Comparison of ENCODE assay signal across 25 cellular contexts in genomic region chr18:46237891-46238290, GRCh38.
DNase-seq lines count a peak whose midpoint lies in the region; ATAC-seq, FAIRE-seq and TF ChIP-seq lines count a peak whose summit lies in the region.
"Had no signal": no experiment of that assay in that cellular context is flagged by ENCODE, and none has a peak within 500 bp of the region (broad histone marks: within the 10 kb centered on the region; RNA-seq: fewer than 3 reads in every experiment).

No MANE protein-coding gene starts in this region.

- no peaks in the 10 kb centered on the region for H3K9me1 ChIP-seq in keratinocyte (ENCODE audit: control insufficient read depth, extremely low read depth, insufficient read depth, low read length)

- no peak overlapping the region for H3K4me3 ChIP-seq in bronchial epithelial cell (ENCODE audit: low read depth, low read length)
- peak overlapping the region in 1 of 3 experiments; percentile 19 for H3K4me3 ChIP-seq in keratinocyte (ENCODE audit: control insufficient read depth in 2 of 3, extremely low read depth in 1 of 3, insufficient read depth in 2 of 3, low read depth in 1 of 3, low read length in 3 of 3)
- H3K4me3 ChIP-seq: A549; BLaER1 treated with 17β-estradiol and CSF1 and Interleukin-3, amounts not matched to agents 10 nM and 100 nM; GM23248 had no signal

- no peaks in the 10 kb centered on the region for H4K20me1 ChIP-seq in keratinocyte (ENCODE audit: control insufficient read depth, extremely low read depth, insufficient read depth, low read length)

- peaks cover 53% of the 10 kb centered on the region for H3K79me2 ChIP-seq in keratinocyte (ENCODE audit: control insufficient read depth, insufficient read depth, low read length)

- H3K4me2 ChIP-seq in keratinocyte (ENCODE audit: control insufficient read depth, extremely low read depth, insufficient read depth, low read depth, low read length): peak overlapping the region; percentile 67
- H3K4me2 ChIP-seq: A549; BLaER1 treated with 17β-estradiol and CSF1 and Interleukin-3, amounts not matched to agents 10 nM and 100 nM had no signal

- TF ChIP-seq CTCF in bronchial epithelial cell (IDR thresholded peaks at IDR 0.05; ENCODE audit: insufficient read depth, low read length, severe bottlenecking) (no peak), keratinocyte (optimal IDR thresholded peaks at IDR 0.05 in 1 of 3, IDR thresholded peaks at IDR 0.05 in 1 of 3, conservative IDR thresholded peaks at IDR 0.05 in 1 of 3; ENCODE audit: extremely low read depth in 1 of 3, insufficient read depth in 2 of 3, low read length in 3 of 3) (no peak)

- H3K4me1 ChIP-seq in keratinocyte (ENCODE audit: control insufficient read depth, extremely low read depth, insufficient read depth, low read length): peaks cover 32% of the 10 kb centered on the region
- H3K4me1 ChIP-seq: BE2C; BLaER1 treated with 17β-estradiol and CSF1 and Interleukin-3, amounts not matched to agents 10 nM and 100 nM had no signal

- H3K27me3 ChIP-seq in bronchial epithelial cell (ENCODE audit: control insufficient read depth, insufficient read depth, low read length) (no peaks in the 10 kb centered on the region), keratinocyte (ENCODE audit: control insufficient read depth, extremely low read depth, insufficient read depth, low read length) (no peaks in the 10 kb centered on the region)
- H3K27me3 ChIP-seq: BE2C; BLaER1 treated with 17β-estradiol and CSF1 and Interleukin-3, amounts not matched to agents 10 nM and 100 nM had no signal

- DNase-seq in HPDE6-E6E7 (ENCODE audit: extremely low spot score) (peak; percentile 25), bronchial epithelial cell (ENCODE audit: low read depth) (peak; percentile 95), epithelial cell of prostate (ENCODE audit: low read depth, low spot score) (peak; percentile 36), keratinocyte (ENCODE audit: low read depth, low spot score) (peak; percentile 78), kidney tubule cell (ENCODE audit: low spot score) (no peak)
- no peak for DNase-seq in activated T-cell treated with anti-CD3 and anti-CD28 coated beads, Interleukin-2, amount 50 U/mL, for 48 hours
- DNase-seq: 8988T; ACHN; AML-193; BE2C; Calu3; CD4-positive, alpha-beta memory T cell; COR-L47; DMS53; DMS79 treated with DMSO at 0.1 percent for 48 hours; GF-D8; GM23248; H7; HCEC 1CT had no signal

- no peaks in the 10 kb centered on the region for H3K36me3 ChIP-seq in bronchial epithelial cell (ENCODE audit: control insufficient read depth, insufficient read depth, low read length)
- H3K36me3 ChIP-seq in keratinocyte (ENCODE audit: control insufficient read depth in 2 of 2, extremely low read depth in 1 of 2, insufficient read depth in 2 of 2, low read length in 2 of 2): peaks cover 0 to 1% of the 10 kb centered on the region in 2 experiments
- H3K36me3 ChIP-seq: BE2C had no signal

- dilution Hi-C loops in keratinocyte (cut with MboI; ENCODE audit: extremely low pct_ligation_motif_present, low sequenced_read_pairs): no loop called here

- no peaks in the 10 kb centered on the region for H3K9me3 ChIP-seq in keratinocyte (ENCODE audit: control insufficient read depth, low read depth, low read length)
- H3K9me3 ChIP-seq: A549; BE2C; BLaER1 treated with 17β-estradiol and CSF1 and Interleukin-3, amounts not matched to agents 10 nM and 100 nM had no signal

- ATAC-seq in GM19035 (IDR thresholded peaks at IDR 0.05; ENCODE audit: unreplicated experiment): no peak
- ATAC-seq: A549 had no signal

- H3K9ac ChIP-seq in keratinocyte (ENCODE audit: control insufficient read depth, extremely low read depth, insufficient read depth, low read length): no peak overlapping the region
- H3K9ac ChIP-seq: BLaER1 treated with 17β-estradiol and CSF1 and Interleukin-3, amounts not matched to agents 10 nM and 100 nM; GM23248 had no signal

- H2AFZ ChIP-seq in keratinocyte (ENCODE audit: control insufficient read depth, low read length): no peak overlapping the region
- H2AFZ ChIP-seq: GM23248 had no signal

- FAIRE-seq in bronchial epithelial cell (lab: Jason Lieb, UNC) (no peak), keratinocyte (lab: Jason Lieb, UNC) (peak; percentile 80)
- FAIRE-seq: A549, GM12891, GM18507, H1 had no signal

- peak overlapping the region; percentile 40 for H3K27ac ChIP-seq in epithelial cell of prostate
- peak overlapping the region; percentile 67 for H3K27ac ChIP-seq in keratinocyte (ENCODE audit: control insufficient read depth, insufficient read depth, low read length)
- H3K27ac ChIP-seq: A549; BLaER1 treated with 17β-estradiol and CSF1 and Interleukin-3, amounts not matched to agents 10 nM and 100 nM; GM23248 had no signal

Comparison
In these comparisons a context has a peak if more than half of its experiments do, and no peak if none do; other contexts are left out.
1. DNase-seq: peak in HPDE6-E6E7 (single experiment), bronchial epithelial cell (single experiment), epithelial cell of prostate (single experiment) and keratinocyte (single experiment); none in kidney tubule cell (single experiment) and activated T-cell treated with anti-CD3 and anti-CD28 coated beads, Interleukin-2, amount 50 U/mL, for 48 hours (0 of 2).